16 cellular contexts compared by ENCODE assay signal in the genomic region with DNA sequence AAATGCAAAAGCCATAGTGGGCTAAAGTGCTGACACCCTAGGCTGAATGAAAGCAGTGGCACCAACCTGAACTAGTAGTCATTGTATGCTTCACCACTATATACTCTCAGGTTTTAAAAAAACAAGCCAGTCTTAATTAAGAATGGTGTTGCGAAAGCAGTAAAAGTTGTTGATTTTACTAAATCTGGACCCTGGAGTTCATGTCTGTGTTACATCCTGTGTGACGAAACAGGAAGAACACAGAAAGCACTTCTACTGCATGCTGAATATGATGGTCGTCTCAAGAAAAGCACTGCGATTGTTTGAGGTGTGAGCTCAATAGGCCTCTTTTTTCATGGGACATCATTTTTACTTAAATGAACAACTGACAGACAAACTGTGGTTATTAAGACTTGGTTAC. TPM values are rescaled to one million over a fixed set of nuclear protein-coding genes. Genes with fewer than 3 reads are reported as not detected.
A peak's percentile ranks its signal among the peaks of the same experiment; 100 is the strongest.
DNase-seq lines count a peak whose midpoint lies in the region; ATAC-seq, FAIRE-seq and TF ChIP-seq lines count a peak whose summit lies in the region.
"Had no signal": no experiment of that assay in that cellular context is flagged by ENCODE, and none has a peak within 500 bp of the region (broad histone marks: within the 10 kb centered on the region; RNA-seq: fewer than 3 reads in every experiment).

No MANE protein-coding gene starts in this region.

- no peak overlapping the region for H2AFZ ChIP-seq in SU-DHL-6 (ENCODE audit: low read depth, low read length, severe bottlenecking)
- H2AFZ ChIP-seq in endothelial cell of umbilical vein (ENCODE audit: low read depth, low read length): peak overlapping the region; percentile 33
- H2AFZ ChIP-seq: parathyroid adenoma had no signal

- no peaks in the 10 kb centered on the region for H3K9me3 ChIP-seq in SU-DHL-6 (ENCODE audit: insufficient read depth, low read length)
- no peaks in the 10 kb centered on the region for H3K9me3 ChIP-seq in endothelial cell of umbilical vein (replicated peaks; ENCODE audit: control insufficient read depth, insufficient read depth, low read length)
- H3K9me3 ChIP-seq in sigmoid colon: no peaks in the 10 kb centered on the region
- H3K9me3 ChIP-seq: left ventricle myocardium inferior, SJSA1 had no signal

- H3K4me3 ChIP-seq in SU-DHL-6 (ENCODE audit: insufficient read depth, low read length, poor library complexity, severe bottlenecking) (no peak overlapping the region), endothelial cell of umbilical vein (replicated peaks in 1 of 3; ENCODE audit: insufficient read depth in 1 of 3, low read depth in 1 of 3, low read length in 3 of 3) (no peak overlapping the region), sigmoid colon (no peak overlapping the region)
- H3K4me3 ChIP-seq: left ventricle myocardium inferior, SJSA1 had no signal

- H3K9ac ChIP-seq in SU-DHL-6 (ENCODE audit: low read length) (no peak overlapping the region), endothelial cell of umbilical vein (replicated peaks; ENCODE audit: extremely low read depth, insufficient read depth, low read length) (peak overlapping the region; percentile 3)
- H3K9ac ChIP-seq: parathyroid adenoma had no signal

- FAIRE-seq in endothelial cell of umbilical vein (lab: Jason Lieb, UNC) (no peak), GM12892 (lab: Jason Lieb, UNC) (no peak)
- FAIRE-seq: G401.6 had no signal

- H3K36me3 Mint-ChIP-seq in activated CD4-positive, alpha-beta T cell treated with anti-CD3 and anti-CD28 coated beads, Interleukin-2, amount 10 ng/mL, durations not matched to agents 7 days and 5 days (ENCODE audit: low read depth): peaks cover 36% of the 10 kb centered on the region

- H3K79me2 ChIP-seq in SU-DHL-6 (ENCODE audit: insufficient read depth, low read length) (no peaks in the 10 kb centered on the region), endothelial cell of umbilical vein (ENCODE audit: control insufficient read depth, insufficient read depth, low read length) (no peaks in the 10 kb centered on the region)
- H3K79me2 ChIP-seq: parathyroid adenoma had no signal

- H3K4me1 ChIP-seq in endothelial cell of umbilical vein (ENCODE audit: control insufficient read depth, extremely low read depth, insufficient read depth, low read length) (peaks cover 8% of the 10 kb centered on the region), sigmoid colon (no peaks in the 10 kb centered on the region)
- H3K4me1 ChIP-seq: left ventricle myocardium inferior, parathyroid adenoma, SJSA1 had no signal

- TF ChIP-seq POLR2A in endothelial cell of umbilical vein (IDR thresholded peaks at IDR 0.05; ENCODE audit: low read depth, low read length): no peak
- no peak for TF ChIP-seq POLR2A in sigmoid colon (IDR thresholded peaks at IDR 0.05)
- TF ChIP-seq POLR2A in GM12892 (IDR thresholded peaks at IDR 0.05; ENCODE audit: low read depth, low read length): no peak

- no peak for TF ChIP-seq EP300 in sigmoid colon (IDR thresholded peaks at IDR 0.05)

- WGBS in sigmoid colon, 2 donors: 57 to 79% methylated on average over 4 of the region's 4 CpGs

- CTCF ChIA-PET in activated CD4-positive, alpha-beta T cell treated with anti-CD3 and anti-CD28 coated beads, Interleukin-2, amount 10 ng/mL, durations not matched to agents 7 days and 5 days (lab: Charles Lee): interaction anchor here (0.9 kb wide), 1 partner anchor 18 kb away, joined by 3 read pairs; no protein-coding TSS in a partner anchor
- CTCF ChIA-PET in endothelial cell of umbilical vein (lab: Charles Lee): no interaction called here

- H3K9me3 Mint-ChIP-seq in activated CD4-positive, alpha-beta T cell treated with anti-CD3 and anti-CD28 coated beads, Interleukin-2, amount 10 ng/mL, durations not matched to agents 7 days and 5 days: no peaks in the 10 kb centered on the region

- no TSS peak for BruUV-seq in endothelial cell of umbilical vein (replicated peaks; lab: Mats Ljungman, UMichigan)

- H4K20me1 ChIP-seq in SU-DHL-6 (ENCODE audit: low read depth, low read length) (no peaks in the 10 kb centered on the region), endothelial cell of umbilical vein (replicated peaks; ENCODE audit: control insufficient read depth, extremely low read depth, insufficient read depth, low read length) (no peaks in the 10 kb centered on the region)

- no peak overlapping the region for H3K4me3 Mint-ChIP-seq in activated CD4-positive, alpha-beta T cell treated with anti-CD3 and anti-CD28 coated beads, Interleukin-2, amount 10 ng/mL, durations not matched to agents 7 days and 5 days

- no peaks in the 10 kb centered on the region for H3K27me3 ChIP-seq in SU-DHL-6 (ENCODE audit: low read length)
- H3K27me3 ChIP-seq in endothelial cell of umbilical vein (ENCODE audit: control insufficient read depth in 2 of 2, insufficient read depth in 2 of 2, low read length in 2 of 2): no peaks in the 10 kb centered on the region
- no peaks in the 10 kb centered on the region for H3K27me3 ChIP-seq in sigmoid colon
- H3K27me3 ChIP-seq: SJSA1 had no signal

- no peak for TF ChIP-seq CTCF in SU-DHL-6 (IDR thresholded peaks at IDR 0.05; ENCODE audit: insufficient read depth, low read length, poor library complexity, severe bottlenecking)
- no peak for TF ChIP-seq CTCF in endothelial cell of umbilical vein (IDR thresholded peaks at IDR 0.05; ENCODE audit: extremely low read depth in 1 of 2, insufficient read depth in 1 of 2, low read depth in 1 of 2, low read length in 2 of 2)
- TF ChIP-seq CTCF in sigmoid colon (IDR thresholded peaks at IDR 0.05): no peak

- POLR2A ChIA-PET in activated CD4-positive, alpha-beta T cell treated with anti-CD3 and anti-CD28 coated beads, Interleukin-2, amount 10 ng/mL, durations not matched to agents 7 days and 5 days (lab: Charles Lee): no interaction called here
- POLR2A ChIA-PET in endothelial cell of umbilical vein (lab: Charles Lee): no interaction called here

- DNase-seq in activated CD4-positive, alpha-beta T cell treated with anti-CD3 and anti-CD28 coated beads, Interleukin-2, amount 10 ng/mL, durations not matched to agents 7 days and 5 days: peak; percentile 7
- no peak for DNase-seq in activated CD4-positive, alpha-beta T cell treated with anti-CD3 and anti-CD28 coated beads for 1 hour
- DNase-seq in endothelial cell of umbilical vein (ENCODE audit: low read depth, low spot score): peak; percentile 47
- peak; percentile 1 for DNase-seq in pons (ENCODE audit: low spot score)
- no peak for DNase-seq in sigmoid colon
- no peak for DNase-seq in GM12892 (ENCODE audit: insufficient read length)
- DNase-seq: glutamatergic neuron, left ventricle myocardium inferior, NCI-H1092, NCI-H510A treated with DMSO at 0.1 percent for 48 hours had no signal

- no peaks in the 10 kb centered on the region for H3K9me1 ChIP-seq in endothelial cell of umbilical vein (replicated peaks; ENCODE audit: control insufficient read depth, extremely low read depth, insufficient read depth, low read length)

- H3K4me2 ChIP-seq in SU-DHL-6 (ENCODE audit: low read depth, low read length, poor library complexity, severe bottlenecking) (peak overlapping the region; percentile 1), endothelial cell of umbilical vein (ENCODE audit: insufficient read depth, low read length) (no peak overlapping the region)

- dilution Hi-C loops in endothelial cell of umbilical vein (cut with MboI; ENCODE audit: extremely low pct_ligation_motif_present, low sequenced_read_pairs): no loop called here

- ATAC-seq in HG02623 (IDR thresholded peaks at IDR 0.05; ENCODE audit: unreplicated experiment): no peak

- H3K4me1 Mint-ChIP-seq in activated CD4-positive, alpha-beta T cell treated with anti-CD3 and anti-CD28 coated beads, Interleukin-2, amount 10 ng/mL, durations not matched to agents 7 days and 5 days: peaks cover 9% of the 10 kb centered on the region

- intact Hi-C loops in endothelial cell of umbilical vein (cut with micrococcal nuclease) (loop anchor here (10.0 kb wide), 1 partner anchor 104 kb away; the partner anchor contains the start of gene KIF4A), sigmoid colon (cut with DNase I) (no loop called here)

- peak overlapping the region; percentile 89 for H3K27ac Mint-ChIP-seq in activated CD4-positive, alpha-beta T cell treated with anti-CD3 and anti-CD28 coated beads, Interleukin-2, amount 10 ng/mL, durations not matched to agents 7 days and 5 days

- H3K36me3 ChIP-seq in SU-DHL-6 (ENCODE audit: low read length) (peaks cover 7% of the 10 kb centered on the region; the same call in 1 of the 2 replicates), endothelial cell of umbilical vein (ENCODE audit: control insufficient read depth in 2 of 2, extremely low read depth in 1 of 2, insufficient read depth in 2 of 2, low read length in 2 of 2) (no peaks in the 10 kb centered on the region), sigmoid colon (no peaks in the 10 kb centered on the region)
- H3K36me3 ChIP-seq: left ventricle myocardium inferior had no signal

- H3F3A ChIP-seq in SU-DHL-6 (ENCODE audit: insufficient read depth): no peaks in the 10 kb centered on the region

- H3K9me2 ChIP-seq in SU-DHL-6 (replicated peaks; ENCODE audit: insufficient read depth, low read length): no peaks in the 10 kb centered on the region

- no peaks in the 10 kb centered on the region for H3K27me3 Mint-ChIP-seq in activated CD4-positive, alpha-beta T cell treated with anti-CD3 and anti-CD28 coated beads, Interleukin-2, amount 10 ng/mL, durations not matched to agents 7 days and 5 days

- H3K27ac ChIP-seq in SU-DHL-6 (ENCODE audit: low read depth, low read length) (peak overlapping the region; percentile 32; the same call in 1 of the 2 replicates), endothelial cell of umbilical vein (ENCODE audit: insufficient read depth, low read depth, low read length) (peak overlapping the region; percentile 11), sigmoid colon (no peak overlapping the region)
- H3K27ac ChIP-seq: left ventricle myocardium inferior, parathyroid adenoma, SJSA1 had no signal

RNA-seq across cellular contexts. Expression of gene GDPD2, which starts 24.2 kb away (rescaled TPM):
- under 1 TPM; 0.22 to 0.23 TPM for total RNA-seq in activated CD4-positive, alpha-beta T cell treated with anti-CD3 and anti-CD28 coated beads, Interleukin-2, amount 10 ng/mL, durations not matched to agents 7 days and 5 days
- total RNA-seq in endothelial cell of umbilical vein (0.29 and 0.35 TPM in 2 replicates), sigmoid colon (not detected)
- polyA plus RNA-seq in endothelial cell of umbilical vein (0.08 and 0.11 TPM in 2 replicates), sigmoid colon (1 to 10 TPM; 2.3 to 8.7 (median 3.0) TPM)
- 0.03 TPM in 1 of 2 replicates, not detected in the other for polyA plus RNA-seq in endothelial cell of umbilical vein (2011; cell fraction: cytosol; rRNA removed)
- 0.59 and 0.63 TPM in 2 replicates for polyA plus RNA-seq in endothelial cell of umbilical vein (2011; cell fraction: nucleus; rRNA removed)
- not detected in 2 replicates for polyA plus RNA-seq in endothelial cell of umbilical vein (2012)
- not detected in 2 replicates for polyA minus RNA-seq in endothelial cell of umbilical vein
- polyA minus RNA-seq in endothelial cell of umbilical vein (2011; cell fraction: cytosol; rRNA and poly(A)+ RNA removed): not detected
- polyA minus RNA-seq in endothelial cell of umbilical vein (2011; cell fraction: nucleus; rRNA and poly(A)+ RNA removed): 1.0 and 1.5 TPM in 2 replicates
- not detected for polyA plus RNA-seq in GM12892 (2012; ENCODE audit: missing spikeins)
- total RNA-seq: left ventricle myocardium inferior had no signal
- polyA plus RNA-seq: AG04450 had no signal

RNA-seq across cellular contexts. Expression of gene DLG3, which starts 45.7 kb away (rescaled TPM):
- total RNA-seq in activated CD4-positive, alpha-beta T cell treated with anti-CD3 and anti-CD28 coated beads, Interleukin-2, amount 10 ng/mL, durations not matched to agents 7 days and 5 days: 10 to 100 TPM; 19.9 to 20.1 TPM
- total RNA-seq in endothelial cell of umbilical vein (2.4 and 3.2 TPM in 2 replicates), sigmoid colon (10 to 100 TPM; 12.5 to 24.0 (median 21.6) TPM)
- polyA plus RNA-seq in endothelial cell of umbilical vein (0.89 and 1.2 TPM in 2 replicates), sigmoid colon (10 to 100 TPM; 24.0 to 35.2 (median 32.8) TPM)
- polyA plus RNA-seq in endothelial cell of umbilical vein (2011; cell fraction: cytosol; rRNA removed): 1.2 and 1.3 TPM in 2 replicates
- 3.1 and 3.5 TPM in 2 replicates for polyA plus RNA-seq in endothelial cell of umbilical vein (2011; cell fraction: nucleus; rRNA removed)
- 2.8 and 3.2 TPM in 2 replicates for polyA plus RNA-seq in endothelial cell of umbilical vein (2012)
- polyA minus RNA-seq in endothelial cell of umbilical vein: 2.7 and 3.4 TPM in 2 replicates
- polyA minus RNA-seq in endothelial cell of umbilical vein (2011; cell fraction: cytosol; rRNA and poly(A)+ RNA removed): 23.8 TPM
- polyA minus RNA-seq in endothelial cell of umbilical vein (2011; cell fraction: nucleus; rRNA and poly(A)+ RNA removed): 1.1 TPM in 2 replicates
- 1.2 TPM for polyA plus RNA-seq in GM12892 (2012; ENCODE audit: missing spikeins)

Comparison
In these comparisons a context has a peak if more than half of its experiments do, and no peak if none do; other contexts are left out.
1. DNase-seq: peak in activated CD4-positive, alpha-beta T cell treated with anti-CD3 and anti-CD28 coated beads, Interleukin-2, amount 10 ng/mL, durations not matched to agents 7 days and 5 days (single experiment), endothelial cell of umbilical vein (single experiment) and pons (single experiment); none in activated CD4-positive, alpha-beta T cell treated with anti-CD3 and anti-CD28 coated beads for 1 hour (single experiment), sigmoid colon (single experiment) and GM12892 (single experiment).
2. H3K27ac ChIP-seq: peak in SU-DHL-6 (single experiment) and endothelial cell of umbilical vein (single experiment); none in sigmoid colon (0 of 4).